Comparison of ENCODE assay signal across 1 cellular context in genomic region chr20:17859002-17859615, GRCh38.
TF ChIP-seq lines count a peak whose summit lies in the region.

No MANE protein-coding gene starts in this region.

TF ChIP-seq in HepG2, 621 proteins besides CTCF, POLR2A, EP300 and RAD21 (continued from another document and continues in another):
- TF ChIP-seq ZZZ3 (CRISPR knock-in tag; IDR thresholded peaks at IDR 0.05; ENCODE audit: borderline replicate concordance): 0 out of 2 replicates have a peak, but pooled peaks have one; percentile 14
- TF ChIP-seq JDP2 (CRISPR knock-in tag; IDR thresholded peaks at IDR 0.05; ENCODE audit: borderline replicate concordance): no peak; the same call in 1 of the 2 replicates
- TF ChIP-seq ZNF569 (CRISPR knock-in tag; IDR thresholded peaks at IDR 0.05; ENCODE audit: borderline replicate concordance): peak; percentile 81; the same call in 1 of the 2 replicates
- TF ChIP-seq NR1H2 (CRISPR knock-in tag; IDR thresholded peaks at IDR 0.05; ENCODE audit: borderline replicate concordance, low read depth): no peak; the same call in 1 of the 2 replicates
- 0 out of 2 replicates have a peak, but pooled peaks have one; percentile 29 for TF ChIP-seq ZNF513 (CRISPR knock-in tag; conservative IDR thresholded peaks at IDR 0.05)
- TF ChIP-seq DR1 (CRISPR knock-in tag; IDR thresholded peaks at IDR 0.05): peak; percentile 90
- no peak for TF ChIP-seq NONO (IDR thresholded peaks at IDR 0.05)
- TF ChIP-seq NONO (CRISPR knock-in tag; conservative IDR thresholded peaks at IDR 0.05): peak; percentile 100
- TF ChIP-seq HIVEP1 (CRISPR knock-in tag; IDR thresholded peaks at IDR 0.05): peak; percentile 99
- peak; percentile 89; the same call in 1 of the 2 replicates for TF ChIP-seq ZBTB10 (CRISPR knock-in tag; IDR thresholded peaks at IDR 0.05; ENCODE audit: borderline replicate concordance)
- no peak for TF ChIP-seq ZFAT (CRISPR knock-in tag; conservative IDR thresholded peaks at IDR 0.05)
- TF ChIP-seq ELF3 (CRISPR knock-in tag; IDR thresholded peaks at IDR 0.05): peak; percentile 100
- TF ChIP-seq MIXL1 (CRISPR knock-in tag; IDR thresholded peaks at IDR 0.05): peak; percentile 99
- TF ChIP-seq HOXA9 (CRISPR knock-in tag; IDR thresholded peaks at IDR 0.05; ENCODE audit: borderline replicate concordance): no peak; the same call in 1 of the 2 replicates
- peak; percentile 85 for TF ChIP-seq ZBTB49 (CRISPR knock-in tag; IDR thresholded peaks at IDR 0.05; ENCODE audit: borderline replicate concordance)
- peak; percentile 98 for TF ChIP-seq ZNF713 (CRISPR knock-in tag; IDR thresholded peaks at IDR 0.05)
- peak; percentile 62; the same call in 1 of the 2 replicates for TF ChIP-seq ARID2 (CRISPR knock-in tag; IDR thresholded peaks at IDR 0.05; ENCODE audit: borderline replicate concordance)
- TF ChIP-seq ZNF530 (CRISPR knock-in tag; IDR thresholded peaks at IDR 0.05; ENCODE audit: low read depth): no peak
- TF ChIP-seq HMG20A (CRISPR knock-in tag; IDR thresholded peaks at IDR 0.05; ENCODE audit: borderline replicate concordance): peak; percentile 100
- peak; percentile 27; the same call in 1 of the 2 replicates for TF ChIP-seq NFYC (CRISPR knock-in tag; IDR thresholded peaks at IDR 0.05)
- TF ChIP-seq ZNF337 (CRISPR knock-in tag; IDR thresholded peaks at IDR 0.05; ENCODE audit: borderline replicate concordance, low read depth): peak; percentile 97; the same call in 1 of the 2 replicates
- 0 out of 2 replicates have a peak, but pooled peaks have one; percentile 47 for TF ChIP-seq ZSCAN30 (CRISPR knock-in tag; IDR thresholded peaks at IDR 0.05)
- TF ChIP-seq PBX3 (CRISPR knock-in tag; IDR thresholded peaks at IDR 0.05; ENCODE audit: borderline replicate concordance): 0 out of 2 replicates have a peak, but pooled peaks have one; percentile 51
- TF ChIP-seq NFRKB (IDR thresholded peaks at IDR 0.05): no peak
- TF ChIP-seq RFX5 (IDR thresholded peaks at IDR 0.05; ENCODE audit: low read depth, low read length): peak; percentile 27; the same call in 1 of the 2 replicates
- TF ChIP-seq ZNF451 (CRISPR knock-in tag; IDR thresholded peaks at IDR 0.05): peak; percentile 99
- TF ChIP-seq ZNF207 (IDR thresholded peaks at IDR 0.05; ENCODE audit: borderline replicate concordance): no peak
- TF ChIP-seq CHD2 (IDR thresholded peaks at IDR 0.05; ENCODE audit: low read depth, low read length): peak; percentile 69; the same call in 1 of the 2 replicates
- TF ChIP-seq ZNF329 (CRISPR knock-in tag; IDR thresholded peaks at IDR 0.05; ENCODE audit: low read depth): peak; percentile 95
- peak; percentile 71; the same call in 1 of the 2 replicates for TF ChIP-seq KAT2B (IDR thresholded peaks at IDR 0.05; ENCODE audit: borderline replicate concordance, low read depth, low read length)
- peak; percentile 85 for TF ChIP-seq KLF11 (CRISPR knock-in tag; IDR thresholded peaks at IDR 0.05)
- TF ChIP-seq ISL2 (CRISPR knock-in tag; IDR thresholded peaks at IDR 0.05): peak; percentile 100
- TF ChIP-seq ZNF761 (CRISPR knock-in tag; conservative IDR thresholded peaks at IDR 0.05): peak; percentile 96
- peak; percentile 60; the same call in 1 of the 2 replicates for TF ChIP-seq ZNF30 (CRISPR knock-in tag; IDR thresholded peaks at IDR 0.05)
- peak; percentile 99 for TF ChIP-seq ETV6 (CRISPR knock-in tag; conservative IDR thresholded peaks at IDR 0.05)
- no peak for TF ChIP-seq SIN3B (IDR thresholded peaks at IDR 0.05; ENCODE audit: low read length)
- peak; percentile 98 for TF ChIP-seq RFXAP (CRISPR knock-in tag; IDR thresholded peaks at IDR 0.05; ENCODE audit: borderline replicate concordance)
- TF ChIP-seq DNMT3B (CRISPR knock-in tag; conservative IDR thresholded peaks at IDR 0.05): peak; percentile 93; the same call in 1 of the 2 replicates
- no peak for TF ChIP-seq ZSCAN12 (CRISPR knock-in tag; IDR thresholded peaks at IDR 0.05)
- TF ChIP-seq ZNF782 (CRISPR knock-in tag; IDR thresholded peaks at IDR 0.05; ENCODE audit: borderline replicate concordance): peak; percentile 95
- TF ChIP-seq ZNF768 (CRISPR knock-in tag; IDR thresholded peaks at IDR 0.05): no peak
- peak; percentile 77; the same call in 1 of the 2 replicates for TF ChIP-seq RBAK (CRISPR knock-in tag; IDR thresholded peaks at IDR 0.05)
- peak; percentile 96 for TF ChIP-seq ZFP1 (CRISPR knock-in tag; IDR thresholded peaks at IDR 0.05)
- TF ChIP-seq ZNF749 (CRISPR knock-in tag; IDR thresholded peaks at IDR 0.05; ENCODE audit: borderline replicate concordance): peak; percentile 92; the same call in 1 of the 2 replicates
- TF ChIP-seq ZNF317 (CRISPR knock-in tag; IDR thresholded peaks at IDR 0.05): peak; percentile 95
- TF ChIP-seq SNAI1 (CRISPR knock-in tag; IDR thresholded peaks at IDR 0.05; ENCODE audit: borderline replicate concordance): peak; percentile 99
- peak; percentile 96 for TF ChIP-seq BCL3 (CRISPR knock-in tag; IDR thresholded peaks at IDR 0.05)
- TF ChIP-seq ZNF780A (CRISPR knock-in tag; IDR thresholded peaks at IDR 0.05): peak; percentile 85; the same call in 1 of the 2 replicates
- peak; percentile 98 for TF ChIP-seq TFE3 (CRISPR knock-in tag; IDR thresholded peaks at IDR 0.05)
- TF ChIP-seq MTA3 (CRISPR knock-in tag; IDR thresholded peaks at IDR 0.05): 0 out of 2 replicates have a peak, but pooled peaks have one; percentile 30
- TF ChIP-seq HDAC1 (CRISPR knock-in tag; IDR thresholded peaks at IDR 0.05): peak; percentile 100
- TF ChIP-seq HNF4A (CRISPR knock-in tag; IDR thresholded peaks at IDR 0.05): peak; percentile 100
- TF ChIP-seq ZNF703 (CRISPR knock-in tag; IDR thresholded peaks at IDR 0.05; ENCODE audit: borderline replicate concordance): peak; percentile 100
- peak; percentile 100 for TF ChIP-seq ZBTB7A (CRISPR knock-in tag; IDR thresholded peaks at IDR 0.05)
- no peak for TF ChIP-seq MAFG (CRISPR knock-in tag; IDR thresholded peaks at IDR 0.05)
- TF ChIP-seq POLR2G (IDR thresholded peaks at IDR 0.05; ENCODE audit: low read depth, low read length): peak; percentile 85
- peak; percentile 85 for TF ChIP-seq TFDP2 (CRISPR knock-in tag; IDR thresholded peaks at IDR 0.05)
- TF ChIP-seq KDM5B (CRISPR knock-in tag; IDR thresholded peaks at IDR 0.05; ENCODE audit: borderline replicate concordance): peak; percentile 99
- no peak for TF ChIP-seq ELK4 (CRISPR knock-in tag; IDR thresholded peaks at IDR 0.05; ENCODE audit: borderline replicate concordance)
- TF ChIP-seq TFDP1 (CRISPR knock-in tag; IDR thresholded peaks at IDR 0.05; ENCODE audit: borderline replicate concordance): peak; percentile 92
- no peak for TF ChIP-seq ZNF777 (CRISPR knock-in tag; IDR thresholded peaks at IDR 0.05)
- peak; percentile 97 for TF ChIP-seq ONECUT2 (CRISPR knock-in tag; IDR thresholded peaks at IDR 0.05)
